In genomic region chr10:90641731-90642130, GRCh38 we compare ENCODE assay signal across 13 cellular contexts.
"Had no signal": no experiment of that assay in that cellular context is flagged by ENCODE, and none has a peak within 500 bp of the region (broad histone marks: within the 10 kb centered on the region; RNA-seq: fewer than 3 reads in every experiment).

No MANE protein-coding gene starts in this region.

- DNase-seq: activated CD4-positive, alpha-beta T cell treated with anti-CD3 and anti-CD28 coated beads for 36 hours; activated CD8-positive, alpha-beta memory T cell treated with anti-CD3 and anti-CD28 coated beads, Interleukin-2, amount 50 U/mL, for 4 hours; activated CD8-positive, alpha-beta T cell treated with anti-CD3 and anti-CD28 coated beads for 36 hours; activated gamma-delta T cell treated with Interleukin-2 at 50 U/mL for 16 hours; activated T-cell treated with anti-CD3 and anti-CD28 coated beads, Interleukin-2, amount 50 U/mL, for 72 hours; cerebellar nuclear complex; head of caudate nucleus; nephron progenitor cell; T-helper 1 cell; transverse colon had no signal

- H3K4me3 ChIP-seq: SK-N-MC, skin epidermis, transverse colon had no signal

- H3K27ac ChIP-seq: SK-N-MC, skin epidermis had no signal

- H3K9me3 ChIP-seq: transverse colon had no signal

- H3K27me3 ChIP-seq: transverse colon had no signal

- H3K36me3 ChIP-seq: transverse colon had no signal

- ATAC-seq: activated CD4-positive, alpha-beta T cell treated with anti-CD3 and anti-CD28 coated beads for 36 hours; activated CD8-positive, alpha-beta T cell treated with anti-CD3 and anti-CD28 coated beads for 36 hours; activated T-cell treated with anti-CD3 and anti-CD28 coated beads, Interleukin-2, amount 50 U/mL, for 72 hours; esophagus mucosa had no signal
